14 cellular contexts compared by ENCODE assay signal in the genomic region with DNA sequence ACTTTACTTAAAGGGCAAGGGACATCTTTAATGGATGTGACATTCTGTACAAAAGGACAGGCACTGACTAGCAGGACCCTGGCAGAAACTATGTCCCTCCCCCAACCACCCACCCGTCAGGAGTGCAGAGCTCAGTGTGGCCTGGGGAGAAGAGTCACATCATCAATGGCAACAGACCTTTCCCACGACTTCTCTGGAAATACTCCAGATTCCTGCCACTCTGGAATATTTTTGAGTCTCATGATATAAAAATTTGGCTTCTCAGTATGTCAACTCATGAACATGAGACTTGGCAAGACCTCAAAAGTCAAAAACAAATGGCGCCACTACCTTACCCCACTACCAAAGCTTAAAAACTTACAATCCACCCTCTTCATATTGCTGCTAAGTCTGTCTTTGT. TPM values are rescaled to one million over a fixed set of nuclear protein-coding genes. Genes with fewer than 3 reads are reported as not detected.
DNase-seq lines count a peak whose midpoint lies in the region; ATAC-seq and TF ChIP-seq lines count a peak whose summit lies in the region.
"Had no signal": no experiment of that assay in that cellular context is flagged by ENCODE, and none has a peak within 500 bp of the region (broad histone marks: within the 10 kb centered on the region; RNA-seq: fewer than 3 reads in every experiment).

No MANE protein-coding gene starts in this region.

- H3K4me3 ChIP-seq in coronary artery = no peak overlapping the region
- H3K4me3 ChIP-seq: BLaER1, GM23338 had no signal

- peak overlapping the region; percentile 4 to 41 for H3K27ac ChIP-seq in coronary artery
- H3K27ac ChIP-seq: 22Rv1, BLaER1 had no signal

- TF ChIP-seq CTCF in coronary artery (IDR thresholded peaks at IDR 0.05) = no peak

- DNase-seq in activated CD8-positive, alpha-beta memory T cell treated with anti-CD3 and anti-CD28 coated beads for 24 hours = peak; percentile 28
- DNase-seq in activated CD8-positive, alpha-beta memory T cell treated with anti-CD3 and anti-CD28 coated beads, Interleukin-2, amount 50 U/mL, for 4 hours = no peak
- DNase-seq in coronary artery (ENCODE audit: low spot score) (peak; percentile 14), myocyte (ENCODE audit: low read depth) (peak; percentile 5), NCI-H510A (lab: John Stamatoyannopoulos, UW) (no peak)
- DNase-seq in stimulated activated CD4-positive, alpha-beta T cell treated with anti-CD3 and anti-CD28 coated beads, Interleukin-4, amount 100 ng/mL, for 24 hours = no peak
- DNase-seq: AML-193, Calu3, DMS 273 treated with DMSO at 0.1 percent for 48 hours, H9 had no signal

- ATAC-seq in HG03135 (IDR thresholded peaks at IDR 0.05; ENCODE audit: unreplicated experiment) = no peak
- ATAC-seq: GM23338 had no signal

RNA-seq across cellular contexts. Expression of gene RASSF2, which starts 59.6 kb away (rescaled TPM):
- total RNA-seq in myocyte = 3.1 and 4.1 TPM in 2 replicates
- 9.7 TPM for polyA plus RNA-seq in myocyte (2012)

Comparison
In these comparisons a context has a peak if more than half of its experiments do, and no peak if none do; other contexts are left out.
1. DNase-seq: peak in activated CD8-positive, alpha-beta memory T cell treated with anti-CD3 and anti-CD28 coated beads for 24 hours (single experiment), coronary artery (single experiment) and myocyte (single experiment); none in activated CD8-positive, alpha-beta memory T cell treated with anti-CD3 and anti-CD28 coated beads, Interleukin-2, amount 50 U/mL, for 4 hours (single experiment), stimulated activated CD4-positive, alpha-beta T cell treated with anti-CD3 and anti-CD28 coated beads, Interleukin-4, amount 100 ng/mL, for 24 hours (single experiment) and NCI-H510A (single experiment).